Comparison of ENCODE assay signal across 2 cellular contexts in genomic region chr11:1165256-1166041, GRCh38.
TF ChIP-seq lines count a peak whose summit lies in the region.

No MANE protein-coding gene starts in this region.

TF ChIP-seq in SK-N-SH, 30 proteins besides CTCF, POLR2A, EP300 and RAD21 (continued from another document):
- no peak for TF ChIP-seq USF2 (IDR thresholded peaks at IDR 0.05; ENCODE audit: borderline replicate concordance, low read depth, low read length)
- TF ChIP-seq TAF1 (IDR thresholded peaks at IDR 0.05; ENCODE audit: borderline replicate concordance, low read depth, low read length): no peak
- no peak for TF ChIP-seq MXI1 (IDR thresholded peaks at IDR 0.05; ENCODE audit: low read depth, low read length)
- no peak for TF ChIP-seq RCOR1 (IDR thresholded peaks at IDR 0.05; ENCODE audit: low read length)
- TF ChIP-seq NRF1 (IDR thresholded peaks at IDR 0.05; ENCODE audit: low read depth, low read length): no peak

TF ChIP-seq in SK-N-SH treated with all-trans-retinoic acid at 6 μM for 48 hours, 23 proteins besides CTCF, POLR2A, EP300 and RAD21 (continued from another document):
- TF ChIP-seq ZFP30 (CRISPR knock-in tag; IDR thresholded peaks at IDR 0.05) (no peak), TCF4 (CRISPR knock-in tag; IDR thresholded peaks at IDR 0.05; ENCODE audit: borderline replicate concordance) (no peak), PPARA (CRISPR knock-in tag; IDR thresholded peaks at IDR 0.05; ENCODE audit: borderline replicate concordance) (no peak), ZNF70 (CRISPR knock-in tag; IDR thresholded peaks at IDR 0.05) (no peak), ISL1 (CRISPR knock-in tag; IDR thresholded peaks at IDR 0.05) (no peak), TOX (CRISPR knock-in tag; IDR thresholded peaks at IDR 0.05; ENCODE audit: borderline replicate concordance) (no peak)
TF ChIP-seq in SK-N-SH treated with all-trans-retinoic acid at 6 μM for 48 hours: peak in this region for 0.
